1 cellular context compared by ENCODE assay signal in genomic region chr2:43168016-43168369, GRCh38.
TF ChIP-seq lines count a peak whose summit lies in the region.

No MANE protein-coding gene starts in this region.

TF ChIP-seq in HCT116, 20 proteins besides CTCF, POLR2A, EP300 and RAD21 (continued from another document):
- no peak for TF ChIP-seq ZBTB33 (IDR thresholded peaks at IDR 0.05; ENCODE audit: extremely low read depth, insufficient replicate concordance, low read length)
- TF ChIP-seq ELF1 (IDR thresholded peaks at IDR 0.05; ENCODE audit: borderline replicate concordance, low read depth) = no peak
- TF ChIP-seq EGR1 (IDR thresholded peaks at IDR 0.05; ENCODE audit: low read depth) = no peak
- no peak for TF ChIP-seq SP1 (IDR thresholded peaks at IDR 0.05; ENCODE audit: low read depth)
- TF ChIP-seq CEBPB (IDR thresholded peaks at IDR 0.05; ENCODE audit: low read depth) = no peak
- no peak for TF ChIP-seq SRF (IDR thresholded peaks at IDR 0.05; ENCODE audit: low read depth)
- no peak for TF ChIP-seq EZH2 (IDR thresholded peaks at IDR 0.05)
- no peak for TF ChIP-seq EZH2phosphoT487 (IDR thresholded peaks at IDR 0.05; ENCODE audit: borderline replicate concordance)
- TF ChIP-seq TCF7L2 (IDR thresholded peaks at IDR 0.05; ENCODE audit: borderline replicate concordance, extremely low read depth, insufficient read depth, insufficient read length) = no peak
- no peak for TF ChIP-seq ATF3 (IDR thresholded peaks at IDR 0.05)
- no peak for TF ChIP-seq POLR2AphosphoS5 (IDR thresholded peaks at IDR 0.05; ENCODE audit: low read depth, low read length)
